In genomic region chr22:26922804-26923203, GRCh38 we compare ENCODE assay signal across 23 cellular contexts.
DNase-seq lines count a peak whose midpoint lies in the region; ATAC-seq, FAIRE-seq and TF ChIP-seq lines count a peak whose summit lies in the region.
"Had no signal": no experiment of that assay in that cellular context is flagged by ENCODE, and none has a peak within 500 bp of the region (broad histone marks: within the 10 kb centered on the region; RNA-seq: fewer than 3 reads in every experiment).

No MANE protein-coding gene starts in this region.

- H3K4me1 Mint-ChIP-seq in activated naive CD4-positive, alpha-beta T cell treated with anti-CD3 and anti-CD28 coated beads for 36 hours (ENCODE audit: low read depth): no peaks in the 10 kb centered on the region
- H3K4me1 Mint-ChIP-seq in nephron progenitor cell: no peaks in the 10 kb centered on the region
- H3K4me1 Mint-ChIP-seq: activated B cell treated with CpG ODN at 0.5 μM for 24 hours, CD14-positive monocyte had no signal

- no peaks in the 10 kb centered on the region; the same call in 1 of the 2 replicates for H4K20me1 ChIP-seq in K562 (replicated peaks; ENCODE audit: control insufficient read depth, insufficient read depth, low read length)

- no peak for TF ChIP-seq CTCF in K562 (IDR thresholded peaks at IDR 0.05 in 2 of 3, conservative IDR thresholded peaks at IDR 0.05 in 1 of 3; ENCODE audit: insufficient read depth in 2 of 3, low read depth in 1 of 3, low read length in 3 of 3)
- TF ChIP-seq CTCF in nephron progenitor cell (IDR thresholded peaks at IDR 0.05): no peak

- no peak overlapping the region for H2AFZ ChIP-seq in K562 (ENCODE audit: low read depth, low read length)

- H3K4me3 ChIP-seq in K562: no peak overlapping the region
- H3K4me3 ChIP-seq: adrenal gland, cardiac muscle cell, smooth muscle cell, vagina had no signal

- TF ChIP-seq EP300 in K562 (IDR thresholded peaks at IDR 0.05; ENCODE audit: low read length): no peak

- H3K4me1 ChIP-seq in K562 (replicated peaks in 1 of 2; ENCODE audit: control insufficient read depth in 2 of 2, insufficient read depth in 2 of 2, low read length in 2 of 2): no peaks in the 10 kb centered on the region
- H3K4me1 ChIP-seq: adrenal gland, vagina had no signal

- no peak for FAIRE-seq in K562 (lab: Jason Lieb, UNC)

- CTCF ChIA-PET in activated naive CD4-positive, alpha-beta T cell treated with anti-CD3 and anti-CD28 coated beads for 36 hours (lab: Charles Lee): no interaction called here
- CTCF ChIA-PET in K562 (lab: Yijun Ruan, JAX; ENCODE audit: low intra/inter-chr PET ratio): no interaction called here

- DNase-seq in activated naive CD4-positive, alpha-beta T cell treated with anti-CD3 and anti-CD28 coated beads for 36 hours: peak; percentile 20
- no peak for DNase-seq in activated naive CD4-positive, alpha-beta T cell treated with anti-CD3 and anti-CD28 coated beads, Interleukin-2, amount 50 U/mL, for 16 hours
- DNase-seq in HuH-7 (ENCODE audit: low spot score) (peak; percentile 42), K562 (ENCODE audit: extremely low read depth in 1 of 4, low spot score in 3 of 4) (peak in 3 of 4 experiments; percentile 2 to 16 (median 12)), nephron progenitor cell (peak; percentile 76), GOT3 (lab: John Stamatoyannopoulos, UW) (no peak)
- DNase-seq: activated B cell treated with CpG ODN at 0.5 μM for 24 hours; adrenal gland; dermis blood vessel endothelial cell; erythroblast; foreskin melanocyte; NCI-H2107; SIG-M5; stimulated activated CD4-positive, alpha-beta T cell treated with anti-CD3 and anti-CD28 coated beads, Interleukin-4, amount 100 ng/mL, for 4 hours; T-helper 2 cell had no signal

- WGBS in K562 (ENCODE audit: insufficient coverage, low coverage, missing lambda C conversion rate): 2% methylated on average over 3 of the region's 5 CpGs

- H3K79me2 ChIP-seq in K562 (ENCODE audit: control insufficient read depth, insufficient read depth, low read length): no peaks in the 10 kb centered on the region

- TF ChIP-seq RAD21 in K562 (CRISPR knock-in tag; conservative IDR thresholded peaks at IDR 0.05 in 1 of 2, IDR thresholded peaks at IDR 0.05 in 1 of 2): no peak

- H3K9ac ChIP-seq in K562 (ENCODE audit: insufficient read depth in 1 of 2, low read depth in 2 of 2, low read length in 2 of 2): no peak overlapping the region

- no peaks in the 10 kb centered on the region for H3K9me1 ChIP-seq in K562 (ENCODE audit: control insufficient read depth, insufficient read depth, low read length)

- no peaks in the 10 kb centered on the region for H3K9me3 ChIP-seq in K562 (replicated peaks; ENCODE audit: control insufficient read depth, insufficient read depth, low read depth, low read length)
- H3K9me3 ChIP-seq: adrenal gland, vagina had no signal

- intact Hi-C loops in activated naive CD4-positive, alpha-beta T cell treated with anti-CD3 and anti-CD28 coated beads for 36 hours (cut with micrococcal nuclease): no loop called here
- intact Hi-C loops in K562 (cut with micrococcal nuclease): no loop called here

- H3K27ac Mint-ChIP-seq in activated naive CD4-positive, alpha-beta T cell treated with anti-CD3 and anti-CD28 coated beads for 36 hours: no peak overlapping the region
- no peak overlapping the region for H3K27ac Mint-ChIP-seq in nephron progenitor cell
- H3K27ac Mint-ChIP-seq: activated B cell treated with CpG ODN at 0.5 μM for 24 hours; activated T-helper 2 cell treated with anti-CD3 and anti-CD28 coated beads, Interferon-gamma antibody, Interleukin-2, Interleukin-4, amounts not matched to agents 10 μg/mL and 5 μg/mL and 100 μg/mL, durations not matched to agents 14 hours and 24 hours and 36 hours had no signal

- POLR2A ChIA-PET in K562 (lab: Yijun Ruan, JAX): interaction anchor here (0.6 to 0.7 kb wide), 2 partner anchors 14 to 27 kb away, joined by 3 to 5 read pairs; no protein-coding TSS in a partner anchor

- ATAC-seq in K562 (no peak), GM19328 (IDR thresholded peaks at IDR 0.05; ENCODE audit: unreplicated experiment) (no peak), GM21529 (IDR thresholded peaks at IDR 0.05; ENCODE audit: unreplicated experiment) (no peak)
- ATAC-seq: left lobe of liver had no signal

- H3K27me3 ChIP-seq in K562 (ENCODE audit: control insufficient read depth in 2 of 2, insufficient read depth in 2 of 2, low read length in 2 of 2): no peaks in the 10 kb centered on the region
- H3K27me3 ChIP-seq: adrenal gland, vagina had no signal

- no peak overlapping the region for H3K4me3 Mint-ChIP-seq in activated naive CD4-positive, alpha-beta T cell treated with anti-CD3 and anti-CD28 coated beads for 36 hours
- H3K4me3 Mint-ChIP-seq in nephron progenitor cell: no peak overlapping the region
- H3K4me3 Mint-ChIP-seq: activated B cell treated with CpG ODN at 0.5 μM for 24 hours, CD14-positive monocyte had no signal

- H3K9me3 Mint-ChIP-seq in activated naive CD4-positive, alpha-beta T cell treated with anti-CD3 and anti-CD28 coated beads for 36 hours: no peaks in the 10 kb centered on the region
- no peaks in the 10 kb centered on the region for H3K9me3 Mint-ChIP-seq in nephron progenitor cell
- H3K9me3 Mint-ChIP-seq: activated B cell treated with CpG ODN at 0.5 μM for 24 hours; activated T-helper 2 cell treated with anti-CD3 and anti-CD28 coated beads, Interferon-gamma antibody, Interleukin-2, Interleukin-4, amounts not matched to agents 10 μg/mL and 5 μg/mL and 100 μg/mL, durations not matched to agents 14 hours and 24 hours and 36 hours had no signal

- H3K4me2 ChIP-seq in K562 (ENCODE audit: insufficient read depth, low read length): no peak overlapping the region
- H3K4me2 ChIP-seq: smooth muscle cell had no signal

- H3K27me3 Mint-ChIP-seq in activated naive CD4-positive, alpha-beta T cell treated with anti-CD3 and anti-CD28 coated beads for 36 hours (ENCODE audit: low read depth): peaks cover 2% of the 10 kb centered on the region
- H3K27me3 Mint-ChIP-seq in nephron progenitor cell (ENCODE audit: low read depth, poor library complexity): peaks cover 74% of the 10 kb centered on the region

- BruUV-seq in K562 (replicated peaks; lab: Mats Ljungman, UMichigan): no TSS peak

- H3K36me3 ChIP-seq in K562 (ENCODE audit: control insufficient read depth, insufficient read depth, low read length): no peaks in the 10 kb centered on the region
- H3K36me3 ChIP-seq: adrenal gland, cardiac muscle cell, vagina had no signal

- in situ Hi-C loops in K562 (cut with MboI): no loop called here

- H3K36me3 Mint-ChIP-seq in activated naive CD4-positive, alpha-beta T cell treated with anti-CD3 and anti-CD28 coated beads for 36 hours (ENCODE audit: low read depth): no peaks in the 10 kb centered on the region
- H3K36me3 Mint-ChIP-seq in nephron progenitor cell (ENCODE audit: low read depth): no peaks in the 10 kb centered on the region
- H3K36me3 Mint-ChIP-seq: CD14-positive monocyte had no signal

- TF ChIP-seq POLR2A in K562 (conservative IDR thresholded peaks at IDR 0.05): no peak

- H3K27ac ChIP-seq in K562 (ENCODE audit: extremely low read depth, low read depth, low read length): no peak overlapping the region
- H3K27ac ChIP-seq: adrenal gland, cardiac muscle cell, vagina had no signal

TF ChIP-seq in K562, 482 proteins besides CTCF, POLR2A, EP300 and RAD21 (continues in another document):
- TF ChIP-seq NCOR1 (IDR thresholded peaks at IDR 0.05) (no peak), ARHGAP35 (IDR thresholded peaks at IDR 0.05; ENCODE audit: partially characterized antibody) (no peak), FOXM1 (IDR thresholded peaks at IDR 0.05; ENCODE audit: low read depth) (no peak), FOXM1 (CRISPR knock-in tag; IDR thresholded peaks at IDR 0.05; ENCODE audit: low read depth) (no peak), TCF7L2 (IDR thresholded peaks at IDR 0.05; ENCODE audit: low read depth, low read length) (no peak), IFI16 (CRISPR knock-in tag; IDR thresholded peaks at IDR 0.05) (no peak), E2F5 (CRISPR knock-in tag; IDR thresholded peaks at IDR 0.05) (no peak), EHMT2 (IDR thresholded peaks at IDR 0.05) (peak; percentile 62), HEY1 (CRISPR knock-in tag; IDR thresholded peaks at IDR 0.05; ENCODE audit: borderline replicate concordance) (no peak), RBM25 (IDR thresholded peaks at IDR 0.05; ENCODE audit: low read depth, low read length, severe bottlenecking) (peak; percentile 23), DPF2 (IDR thresholded peaks at IDR 0.05) (no peak), TFAP4 (CRISPR knock-in tag; IDR thresholded peaks at IDR 0.05; ENCODE audit: borderline replicate concordance) (no peak), THAP12 (CRISPR knock-in tag; IDR thresholded peaks at IDR 0.05) (no peak)

Comparison
In these comparisons a context has a peak if more than half of its experiments do, and no peak if none do; other contexts are left out.
1. DNase-seq: peak in activated naive CD4-positive, alpha-beta T cell treated with anti-CD3 and anti-CD28 coated beads for 36 hours (single experiment), HuH-7 (single experiment), K562 (3 of 4) and nephron progenitor cell (single experiment); none in activated naive CD4-positive, alpha-beta T cell treated with anti-CD3 and anti-CD28 coated beads, Interleukin-2, amount 50 U/mL, for 16 hours (single experiment) and GOT3 (single experiment).